ENCODE assay signal across 9 cellular contexts in genomic region chr10:12902135-12902572, GRCh38.
DNase-seq lines count a peak whose midpoint lies in the region; ATAC-seq and TF ChIP-seq lines count a peak whose summit lies in the region.
"Had no signal": no experiment of that assay in that cellular context is flagged by ENCODE, and none has a peak within 500 bp of the region (broad histone marks: within the 10 kb centered on the region; RNA-seq: fewer than 3 reads in every experiment).

No MANE protein-coding gene starts in this region.

- no peak for ATAC-seq in HG02678 (IDR thresholded peaks at IDR 0.05; ENCODE audit: unreplicated experiment)

- in situ Hi-C loops in T47D (cut with HindIII; ENCODE audit: low pct_unique_long_range_greater_than_20kb, low sequenced_read_pairs), result no loop called here

- DNase-seq in NCI-H187 (lab: John Stamatoyannopoulos, UW) (peak; percentile 2 to 13), NCI-H187 treated with DMSO at 0.1 percent for 48 hours (lab: John Stamatoyannopoulos, UW) (no peak), LNCaP clone FGC (ENCODE audit: low read depth) (no peak), SW480 (ENCODE audit: low spot score) (peak; percentile 50), T47D (ENCODE audit: low read depth in 1 of 2, low spot score in 1 of 2) (peak; percentile 76 to 77), left kidney (ENCODE audit: low read depth, low spot score) (peak; percentile 93)
- peak; percentile 11 for DNase-seq in stimulated activated CD8-positive, alpha-beta memory T cell treated with anti-CD3 and anti-CD28 coated beads, Interleukin-15, amount 100 ng/mL, for 1 hour (ENCODE audit: low read depth)

- no peak overlapping the region for H3K4me3 ChIP-seq in LNCaP clone FGC (ENCODE audit: low read depth, low read length)
- H3K4me3 ChIP-seq: BLaER1 treated with 17β-estradiol and CSF1 and Interleukin-3, amounts not matched to agents 10 nM and 100 nM had no signal

- peak; percentile 70 for TF ChIP-seq CTCF in LNCaP clone FGC (IDR thresholded peaks at IDR 0.05; ENCODE audit: control insufficient read depth, extremely low read depth, insufficient read depth)

Comparison
In these comparisons a context has a peak if more than half of its experiments do, and no peak if none do; other contexts are left out.
1. DNase-seq: peak in NCI-H187 (2 of 2), SW480 (single experiment), T47D (2 of 2), left kidney (single experiment) and stimulated activated CD8-positive, alpha-beta memory T cell treated with anti-CD3 and anti-CD28 coated beads, Interleukin-15, amount 100 ng/mL, for 1 hour (single experiment); none in NCI-H187 treated with DMSO at 0.1 percent for 48 hours (single experiment) and LNCaP clone FGC (single experiment).